Comparison of ENCODE assay signal across 1 cellular context in genomic region chr2:29475446-29476006, GRCh38.
TF ChIP-seq lines count a peak whose summit lies in the region.

No MANE protein-coding gene starts in this region.

TF ChIP-seq in IMR-90, 13 proteins besides CTCF, POLR2A, EP300 and RAD21 (continued from another document):
- TF ChIP-seq SMC3 (IDR thresholded peaks at IDR 0.05; ENCODE audit: low read depth, low read length) = no peak
- no peak for TF ChIP-seq FOS (IDR thresholded peaks at IDR 0.05; ENCODE audit: low read depth, low read length)
- no peak for TF ChIP-seq CEBPB (IDR thresholded peaks at IDR 0.05; ENCODE audit: low read depth, low read length)
- no peak for TF ChIP-seq RCOR1 (IDR thresholded peaks at IDR 0.05; ENCODE audit: insufficient replicate concordance, low read length)
- TF ChIP-seq MAFK (IDR thresholded peaks at IDR 0.05; ENCODE audit: low read depth, low read length) = no peak
- TF ChIP-seq BHLHE40 (IDR thresholded peaks at IDR 0.05; ENCODE audit: low read depth, low read length) = no peak
- TF ChIP-seq MAZ (IDR thresholded peaks at IDR 0.05; ENCODE audit: borderline replicate concordance, low read depth, low read length) = no peak
- TF ChIP-seq, protein P1, sequence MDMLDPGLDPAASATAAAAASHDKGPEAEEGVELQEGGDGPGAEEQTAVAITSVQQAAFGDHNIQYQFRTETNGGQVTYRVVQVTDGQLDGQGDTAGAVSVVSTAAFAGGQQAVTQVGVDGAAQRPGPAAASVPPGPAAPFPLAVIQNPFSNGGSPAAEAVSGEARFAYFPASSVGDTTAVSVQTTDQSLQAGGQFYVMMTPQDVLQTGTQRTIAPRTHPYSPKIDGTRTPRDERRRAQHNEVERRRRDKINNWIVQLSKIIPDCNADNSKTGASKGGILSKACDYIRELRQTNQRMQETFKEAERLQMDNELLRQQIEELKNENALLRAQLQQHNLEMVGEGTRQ (IDR thresholded peaks at IDR 0.05; ENCODE audit: low read depth, low read length) = no peak
- TF ChIP-seq NFE2L2 (IDR thresholded peaks at IDR 0.05; ENCODE audit: low read depth, low read length) = no peak
- no peak for TF ChIP-seq RFX5 (IDR thresholded peaks at IDR 0.05; ENCODE audit: low read depth, low read length)
